Comparison of ENCODE assay signal across 16 cellular contexts in the genomic region with DNA sequence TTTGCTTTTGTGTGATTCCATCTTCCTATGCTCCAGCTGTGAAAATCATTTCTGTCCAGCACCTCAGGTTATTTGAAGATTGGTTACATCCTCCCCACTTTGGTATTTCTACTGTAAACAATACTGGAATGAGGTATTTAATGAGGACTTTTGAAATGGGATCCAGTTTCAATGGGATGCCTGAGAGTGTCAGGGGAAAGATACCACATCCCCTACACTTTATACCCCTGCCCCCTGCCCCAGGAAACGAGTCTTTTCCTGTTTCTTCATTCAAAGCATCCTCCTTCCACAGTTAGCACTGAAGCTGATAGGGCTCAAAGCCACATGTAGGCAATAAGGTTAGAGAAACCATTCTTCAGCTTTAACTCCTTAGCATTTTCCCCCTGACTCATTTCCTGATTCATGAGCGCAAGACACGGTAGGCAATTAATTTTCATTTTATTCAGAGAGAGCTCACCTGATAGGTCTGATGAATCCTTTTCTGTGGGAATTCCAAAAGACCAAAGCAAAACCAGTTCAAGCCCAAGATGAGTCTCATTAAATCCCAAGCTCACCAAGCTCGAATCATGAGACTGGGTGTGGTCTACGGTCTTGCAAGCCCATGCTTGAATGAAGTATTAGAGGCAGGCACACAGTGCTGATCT.
DNase-seq lines count a peak whose midpoint lies in the region; ATAC-seq lines count a peak whose summit lies in the region.
"Had no signal": no experiment of that assay in that cellular context is flagged by ENCODE, and none has a peak within 500 bp of the region (broad histone marks: within the 10 kb centered on the region; RNA-seq: fewer than 3 reads in every experiment).

No MANE protein-coding gene starts in this region.

- no peak overlapping the region for H3K4me3 ChIP-seq in SJSA1
- H3K4me3 ChIP-seq: gastroesophageal sphincter had no signal

- no peaks in the 10 kb centered on the region for H3K9me3 Mint-ChIP-seq in activated naive CD8-positive, alpha-beta T cell (ENCODE audit: low read depth)
- no peaks in the 10 kb centered on the region for H3K9me3 Mint-ChIP-seq in activated naive CD8-positive, alpha-beta T cell treated with anti-CD3 and anti-CD28 coated beads for 36 hours
- H3K9me3 Mint-ChIP-seq: brain had no signal

- ATAC-seq in esophagus mucosa = peak; percentile 89
- ATAC-seq: gastroesophageal sphincter had no signal

- H3K27ac Mint-ChIP-seq in activated naive CD8-positive, alpha-beta T cell = peak overlapping the region; percentile 5
- no peak overlapping the region for H3K27ac Mint-ChIP-seq in activated naive CD8-positive, alpha-beta T cell treated with anti-CD3 and anti-CD28 coated beads for 36 hours
- H3K27ac Mint-ChIP-seq: brain had no signal

- H3K4me3 Mint-ChIP-seq in activated naive CD8-positive, alpha-beta T cell = no peak overlapping the region
- H3K4me3 Mint-ChIP-seq in activated naive CD8-positive, alpha-beta T cell treated with anti-CD3 and anti-CD28 coated beads for 36 hours = no peak overlapping the region
- H3K4me3 Mint-ChIP-seq: brain had no signal

- no peak for DNase-seq in activated naive CD8-positive, alpha-beta T cell treated with anti-CD3 and anti-CD28 coated beads for 36 hours
- DNase-seq in SJSA1 (ENCODE audit: low read depth in 1 of 2, low spot score in 2 of 2) = peak in 1 of 2 experiments; percentile 41
- no peak for DNase-seq in T1000 (lab: John Stamatoyannopoulos, UW)
- DNase-seq in NCI-H1105 treated with DMSO at 0.1 percent for 48 hours (lab: John Stamatoyannopoulos, UW) = no peak
- no peak for DNase-seq in NOMO-1 treated with dmso at 0.1 percent for 144 hours (lab: John Stamatoyannopoulos, UW; ENCODE audit: unreplicated experiment)
- no peak for DNase-seq in SIG-M5 (lab: John Stamatoyannopoulos, UW)
- DNase-seq: activated CD4-positive, alpha-beta T cell treated with anti-CD3 and anti-CD28 coated beads for 1 hour; activated T-cell treated with anti-CD3 and anti-CD28 coated beads, Interleukin-2, amount 50 U/mL, for 48 hours; DMS153; posterior cingulate gyrus; stimulated activated CD4-positive, alpha-beta T cell treated with anti-CD3 and anti-CD28 coated beads, Interleukin-12 subunit alpha, Interleukin-12 subunit beta, amount 100 ng/mL, for 4 hours; substantia nigra had no signal

- no peaks in the 10 kb centered on the region for H3K36me3 ChIP-seq in SJSA1
- H3K36me3 ChIP-seq: gastroesophageal sphincter had no signal

- no peaks in the 10 kb centered on the region for H3K27me3 ChIP-seq in SJSA1 (replicated peaks)

- H3K9me3 ChIP-seq in SJSA1 (replicated peaks) = no peaks in the 10 kb centered on the region
- H3K9me3 ChIP-seq: gastroesophageal sphincter had no signal

- peaks cover 21% of the 10 kb centered on the region for H3K4me1 Mint-ChIP-seq in activated naive CD8-positive, alpha-beta T cell (ENCODE audit: low read depth)
- peaks cover 15% of the 10 kb centered on the region for H3K4me1 Mint-ChIP-seq in activated naive CD8-positive, alpha-beta T cell treated with anti-CD3 and anti-CD28 coated beads for 36 hours

- peak overlapping the region; percentile 47; the same call in 1 of the 2 replicates for H3K27ac ChIP-seq in SJSA1
- H3K27ac ChIP-seq: gastroesophageal sphincter had no signal

- H3K27me3 Mint-ChIP-seq in activated naive CD8-positive, alpha-beta T cell = no peaks in the 10 kb centered on the region
- no peaks in the 10 kb centered on the region for H3K27me3 Mint-ChIP-seq in activated naive CD8-positive, alpha-beta T cell treated with anti-CD3 and anti-CD28 coated beads for 36 hours

- peaks cover 22% of the 10 kb centered on the region for H3K4me1 ChIP-seq in SJSA1 (replicated peaks)
- H3K4me1 ChIP-seq: gastroesophageal sphincter had no signal

- H3K36me3 Mint-ChIP-seq in activated naive CD8-positive, alpha-beta T cell = no peaks in the 10 kb centered on the region
- H3K36me3 Mint-ChIP-seq in activated naive CD8-positive, alpha-beta T cell treated with anti-CD3 and anti-CD28 coated beads for 36 hours = no peaks in the 10 kb centered on the region
- H3K36me3 Mint-ChIP-seq: brain had no signal
